In the genomic region with DNA sequence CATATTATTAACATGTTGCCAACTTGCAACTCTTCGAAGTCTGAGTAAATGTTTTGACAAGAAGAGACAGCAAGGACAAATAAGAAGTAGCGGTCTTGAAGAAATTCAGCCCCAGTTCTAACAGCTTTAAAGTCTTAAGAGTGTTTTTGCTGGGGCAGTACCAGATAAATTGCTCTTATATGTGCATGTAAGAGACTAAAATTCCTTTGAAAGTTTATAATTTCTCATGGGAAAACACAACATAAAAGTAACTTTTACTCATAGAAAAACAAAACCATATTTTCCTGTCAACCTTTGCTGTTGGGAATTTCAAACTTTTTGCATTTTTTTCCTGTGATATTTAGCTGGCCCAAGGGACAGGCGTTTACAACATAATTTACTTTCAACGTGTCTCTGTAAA, we compare ENCODE assay signal across 16 cellular contexts.
"Had no signal": no experiment of that assay in that cellular context is flagged by ENCODE, and none has a peak within 500 bp of the region (broad histone marks: within the 10 kb centered on the region; RNA-seq: fewer than 3 reads in every experiment).

No MANE protein-coding gene starts in this region.

- H3K27me3 ChIP-seq: brain microvascular endothelial cell, left lung had no signal

- ATAC-seq: activated T-cell treated with anti-CD3 and anti-CD28 coated beads, Interleukin-2, amount 50 U/mL, for 72 hours; left lung; mucosa of descending colon; naive thymus-derived CD4-positive, alpha-beta T cell; stimulated activated naive CD8-positive, alpha-beta T cell treated with anti-CD3 and anti-CD28 coated beads, Interleukin-15, Interleukin-2, amounts not matched to agents 100 U/mL and 50 U/mL, for 24 hours had no signal

- H3K4me1 ChIP-seq: left lung had no signal

- H3K27ac ChIP-seq: brain microvascular endothelial cell, left lung had no signal

- DNase-seq: activated CD4-positive, alpha-beta T cell treated with anti-CD3 and anti-CD28 coated beads, Interleukin-2, amount 10 ng/mL, durations not matched to agents 7 days and 5 days; activated CD4-positive, CD25-positive, alpha-beta regulatory T cell; activated CD8-positive, alpha-beta memory T cell treated with anti-CD3 and anti-CD28 coated beads, Interleukin-2, amount 50 U/mL, for 48 hours; activated gamma-delta T cell treated with Interleukin-2 at 50 U/mL for 16 hours; activated T-cell treated with anti-CD3 and anti-CD28 coated beads, Interleukin-2, amount 50 U/mL, for 72 hours; amygdala; brain microvascular endothelial cell; effector memory CD4-positive, alpha-beta T cell; hippocampal formation; left lung; naive thymus-derived CD4-positive, alpha-beta T cell; posterior cingulate gyrus; retina; small intestine; stimulated activated naive CD8-positive, alpha-beta T cell treated with anti-CD3 and anti-CD28 coated beads, Interleukin-15, Interleukin-2, amounts not matched to agents 100 U/mL and 50 U/mL, for 24 hours had no signal

- H3K4me3 ChIP-seq: left lung, mucosa of descending colon had no signal

- H3K9me3 ChIP-seq: left lung, mucosa of descending colon had no signal

- H3K36me3 ChIP-seq: brain microvascular endothelial cell, left lung had no signal
